13 cellular contexts compared by ENCODE assay signal in genomic region chr5:34627794-34628193, GRCh38. TPM values are rescaled to one million over a fixed set of nuclear protein-coding genes. Genes with fewer than 3 reads are reported as not detected.
DNase-seq lines count a peak whose midpoint lies in the region; ATAC-seq and TF ChIP-seq lines count a peak whose summit lies in the region.
"Had no signal": no experiment of that assay in that cellular context is flagged by ENCODE, and none has a peak within 500 bp of the region (broad histone marks: within the 10 kb centered on the region; RNA-seq: fewer than 3 reads in every experiment).

No MANE protein-coding gene starts in this region.

- no peaks in the 10 kb centered on the region for H3K4me1 Mint-ChIP-seq in immature natural killer cell

- no peak overlapping the region for H3K4me3 Mint-ChIP-seq in immature natural killer cell
- H3K4me3 Mint-ChIP-seq: T-helper 1 cell treated with Interleukin-12 subunit alpha and Interleukin-12 subunit beta and Interleukin-4 antibody, amounts not matched to agents 30 μg/mL and 1 μg/mL, for 36 hours had no signal

- no peaks in the 10 kb centered on the region for H3K27me3 ChIP-seq in skeletal muscle satellite cell (ENCODE audit: control insufficient read depth, insufficient read depth, low read length)

- H3K9me3 Mint-ChIP-seq in immature natural killer cell = peaks cover 0 to 5% (median 0%) of the 10 kb centered on the region in 6 donors
- H3K9me3 Mint-ChIP-seq: T-helper 1 cell treated with Interleukin-12 subunit alpha and Interleukin-12 subunit beta and Interleukin-4 antibody, amounts not matched to agents 30 μg/mL and 1 μg/mL, for 36 hours had no signal

- no peaks in the 10 kb centered on the region for H3K36me3 ChIP-seq in skeletal muscle satellite cell (ENCODE audit: insufficient read depth, low read length)

- peak overlapping the region; percentile 17 for H3K9ac ChIP-seq in skeletal muscle satellite cell (ENCODE audit: low read depth, low read length)

- no peaks in the 10 kb centered on the region for H3K9me3 ChIP-seq in skeletal muscle satellite cell (replicated peaks; ENCODE audit: low read length)

- TF ChIP-seq CTCF in astrocyte of the cerebellum (IDR thresholded peaks at IDR 0.05; ENCODE audit: low read depth, low read length, missing control alignments) (no peak), GM13977 (IDR thresholded peaks at IDR 0.05; ENCODE audit: extremely low read depth, insufficient read depth, missing control alignments) (no peak)

- H3K4me1 ChIP-seq in skeletal muscle satellite cell (ENCODE audit: control insufficient read depth, insufficient read depth, low read length) = peaks cover 12% of the 10 kb centered on the region

- H3K36me3 Mint-ChIP-seq in immature natural killer cell = no peaks in the 10 kb centered on the region

- H3K27me3 Mint-ChIP-seq in immature natural killer cell (ENCODE audit: low read depth in 3 of 3) = peaks cover 0 to 3% (median 2%) of the 10 kb centered on the region in 3 donors

- DNase-seq in HCEC 1CT = peak; percentile 77
- DNase-seq in astrocyte of the cerebellum (ENCODE audit: low read depth) = peak; percentile 84
- DNase-seq in glomerular endothelial cell (ENCODE audit: extremely low read depth, low read depth, low spot score) = peak; percentile 48
- no peak for DNase-seq in GM13977 (ENCODE audit: low spot score)
- DNase-seq in immature natural killer cell = no peak
- DNase-seq: activated T-cell treated with anti-CD3 and anti-CD28 coated beads for 4 hours, dorsolateral prefrontal cortex, glutamatergic neuron, NCI-H1092 had no signal

- in situ Hi-C loops in astrocyte of the cerebellum (cut with HindIII; ENCODE audit: low sequenced_read_pairs) (no loop called here), GM13977 (cut with MboI; ENCODE audit: low pct_unique_long_range_greater_than_20kb, low sequenced_read_pairs, unreplicated experiment) (no loop called here)

- ATAC-seq in GM21528 (IDR thresholded peaks at IDR 0.05; ENCODE audit: low FRiP score, unreplicated experiment) = no peak
- ATAC-seq: Panc1 had no signal

- no peak overlapping the region for H3K4me3 ChIP-seq in astrocyte of the cerebellum (ENCODE audit: low read depth, low read length)
- no peak overlapping the region for H3K4me3 ChIP-seq in skeletal muscle satellite cell (ENCODE audit: low read length)
- H3K4me3 ChIP-seq: dorsolateral prefrontal cortex had no signal

- no peak overlapping the region for H3K27ac Mint-ChIP-seq in immature natural killer cell
- H3K27ac Mint-ChIP-seq: T-helper 1 cell treated with Interleukin-12 subunit alpha and Interleukin-12 subunit beta and Interleukin-4 antibody, amounts not matched to agents 30 μg/mL and 1 μg/mL, for 36 hours had no signal

- H3K4me2 ChIP-seq in skeletal muscle satellite cell (ENCODE audit: low read length) = peak overlapping the region; percentile 25

RNA-seq across cellular contexts. Expression of gene RAI14, which starts 28.3 kb away (rescaled TPM):
- 231 and 250 TPM in 2 replicates for total RNA-seq in glomerular endothelial cell
- 150 and 176 TPM in 2 replicates for total RNA-seq in skeletal muscle satellite cell (2012; rRNA removed)
- 1 to 10 TPM in 1 of 3 donors, under 1 TPM in 1, not detected in 1; 0.97 to 6.6 TPM for polyA plus RNA-seq in immature natural killer cell

Comparison
In these comparisons a context has a peak if more than half of its experiments do, and no peak if none do; other contexts are left out.
1. DNase-seq: peak in HCEC 1CT (single experiment), astrocyte of the cerebellum (single experiment) and glomerular endothelial cell (single experiment); none in GM13977 (single experiment) and immature natural killer cell (0 of 3).